ENCODE assay signal across 8 cellular contexts in the genomic region with DNA sequence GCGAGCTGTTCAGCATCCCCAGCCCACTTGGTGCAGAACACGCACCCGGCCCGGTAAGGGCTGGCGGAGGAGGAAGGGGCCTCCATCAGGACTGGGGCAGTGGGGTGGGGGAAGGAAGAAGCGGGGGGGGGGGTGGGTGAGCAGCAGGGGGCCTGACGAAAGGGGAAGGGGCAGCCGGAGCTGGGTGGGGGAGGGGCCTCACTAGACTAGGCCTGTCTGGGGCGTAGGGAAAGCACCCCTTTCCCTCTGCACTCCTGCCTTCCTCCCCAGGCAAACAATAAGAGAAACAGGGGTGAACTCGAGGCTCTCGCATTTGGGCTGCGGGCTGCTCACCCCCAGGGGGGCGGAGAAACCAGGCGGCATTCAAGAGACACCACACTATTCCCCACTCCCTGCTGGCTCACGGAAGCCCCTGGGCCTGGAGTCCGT.
A peak's percentile ranks its signal among the peaks of the same experiment; 100 is the strongest.
DNase-seq lines count a peak whose midpoint lies in the region; ATAC-seq lines count a peak whose summit lies in the region.

No MANE protein-coding gene starts in this region.

- H3K4me1 ChIP-seq in right cardiac atrium (ENCODE audit: control insufficient read depth, insufficient read depth, low read length): no peaks in the 10 kb centered on the region

- peak overlapping the region; percentile 71 for H3K27ac Mint-ChIP-seq in T-helper 2 cell treated with Interferon-gamma antibody and Interleukin-4, amounts not matched to agents 5 μg/mL and 100 μg/mL, for 36 hours
- H3K27ac Mint-ChIP-seq in activated CD8-positive, alpha-beta memory T cell treated with anti-CD3 and anti-CD28 coated beads, Interleukin-2, amount 10 ng/mL, durations not matched to agents 7 days and 5 days: peak overlapping the region; percentile 75

- H3K4me1 Mint-ChIP-seq in T-helper 2 cell treated with Interferon-gamma antibody and Interleukin-4, amounts not matched to agents 5 μg/mL and 100 μg/mL, for 36 hours (ENCODE audit: low read depth): peaks cover 9% of the 10 kb centered on the region
- peaks cover 29% of the 10 kb centered on the region for H3K4me1 Mint-ChIP-seq in activated CD8-positive, alpha-beta memory T cell treated with anti-CD3 and anti-CD28 coated beads, Interleukin-2, amount 10 ng/mL, durations not matched to agents 7 days and 5 days

- DNase-seq in T-helper 2 cell treated with Interferon-gamma antibody and Interleukin-4, amounts not matched to agents 5 μg/mL and 100 μg/mL, for 36 hours (ENCODE audit: low spot score): no peak
- DNase-seq in T-helper 2 cell (no peak), right cardiac atrium (peak in 2 of 3 donors; percentile 47 to 54), AG08395 (ENCODE audit: low spot score) (no peak), dedifferentiated amniotic fluid mesenchymal stem cell (ENCODE audit: extremely low spot score) (no peak), ecto neural progenitor cell (ENCODE audit: low spot score) (no peak)
- DNase-seq in activated CD8-positive, alpha-beta memory T cell treated with anti-CD3 and anti-CD28 coated beads, Interleukin-2, amount 10 ng/mL, durations not matched to agents 7 days and 5 days: no peak
- DNase-seq in stimulated activated CD4-positive, alpha-beta T cell treated with anti-CD3 and anti-CD28 coated beads, Interleukin-2, amount 100 ng/mL, for 24 hours: peak; percentile 40 to 41

- H3K27me3 ChIP-seq in right cardiac atrium (ENCODE audit: control insufficient read depth, insufficient read depth): no peaks in the 10 kb centered on the region

- intact Hi-C loops in right cardiac atrium (cut with DNase I): no loop called here

- H3K27me3 Mint-ChIP-seq in T-helper 2 cell treated with Interferon-gamma antibody and Interleukin-4, amounts not matched to agents 5 μg/mL and 100 μg/mL, for 36 hours (ENCODE audit: low read depth): no peaks in the 10 kb centered on the region
- no peaks in the 10 kb centered on the region for H3K27me3 Mint-ChIP-seq in activated CD8-positive, alpha-beta memory T cell treated with anti-CD3 and anti-CD28 coated beads, Interleukin-2, amount 10 ng/mL, durations not matched to agents 7 days and 5 days

- peaks cover 27% of the 10 kb centered on the region for H3K36me3 Mint-ChIP-seq in T-helper 2 cell treated with Interferon-gamma antibody and Interleukin-4, amounts not matched to agents 5 μg/mL and 100 μg/mL, for 36 hours (ENCODE audit: low read depth)
- H3K36me3 Mint-ChIP-seq in activated CD8-positive, alpha-beta memory T cell treated with anti-CD3 and anti-CD28 coated beads, Interleukin-2, amount 10 ng/mL, durations not matched to agents 7 days and 5 days: peaks cover 25% of the 10 kb centered on the region

- H3K9me3 ChIP-seq in right cardiac atrium (ENCODE audit: control insufficient read depth, low read length): no peaks in the 10 kb centered on the region

- CTCF ChIA-PET in activated CD8-positive, alpha-beta memory T cell treated with anti-CD3 and anti-CD28 coated beads, Interleukin-2, amount 10 ng/mL, durations not matched to agents 7 days and 5 days (lab: Charles Lee): interaction anchor here (1.8 kb wide), 1 partner anchor 11 kb away, joined by 5 read pairs; no protein-coding TSS in a partner anchor

- H3K4me3 Mint-ChIP-seq in T-helper 2 cell treated with Interferon-gamma antibody and Interleukin-4, amounts not matched to agents 5 μg/mL and 100 μg/mL, for 36 hours: peak overlapping the region; percentile 77
- peak overlapping the region; percentile 75 for H3K4me3 Mint-ChIP-seq in activated CD8-positive, alpha-beta memory T cell treated with anti-CD3 and anti-CD28 coated beads, Interleukin-2, amount 10 ng/mL, durations not matched to agents 7 days and 5 days

- 35% methylated on average over 16 of the region's 16 CpGs for WGBS in right cardiac atrium

- H3K4me3 ChIP-seq in right cardiac atrium (ENCODE audit: low read length): no peak overlapping the region

- no peak overlapping the region for H3K27ac ChIP-seq in right cardiac atrium (ENCODE audit: low read length)

- H3K9me3 Mint-ChIP-seq in T-helper 2 cell treated with Interferon-gamma antibody and Interleukin-4, amounts not matched to agents 5 μg/mL and 100 μg/mL, for 36 hours: no peaks in the 10 kb centered on the region
- no peaks in the 10 kb centered on the region for H3K9me3 Mint-ChIP-seq in activated CD8-positive, alpha-beta memory T cell treated with anti-CD3 and anti-CD28 coated beads, Interleukin-2, amount 10 ng/mL, durations not matched to agents 7 days and 5 days (ENCODE audit: low read depth)

- peak; percentile 6 for ATAC-seq in activated CD8-positive, alpha-beta memory T cell treated with anti-CD3 and anti-CD28 coated beads, Interleukin-2, amount 10 ng/mL, durations not matched to agents 7 days and 5 days
- ATAC-seq in right cardiac atrium: no peak

Comparison
In these comparisons a context has a peak if more than half of its experiments do, and no peak if none do; other contexts are left out.
1. DNase-seq: peak in right cardiac atrium (2 of 3) and stimulated activated CD4-positive, alpha-beta T cell treated with anti-CD3 and anti-CD28 coated beads, Interleukin-2, amount 100 ng/mL, for 24 hours (2 of 2); none in T-helper 2 cell treated with Interferon-gamma antibody and Interleukin-4, amounts not matched to agents 5 μg/mL and 100 μg/mL, for 36 hours (single experiment), T-helper 2 cell (0 of 5), activated CD8-positive, alpha-beta memory T cell treated with anti-CD3 and anti-CD28 coated beads, Interleukin-2, amount 10 ng/mL, durations not matched to agents 7 days and 5 days (single experiment), AG08395 (single experiment), dedifferentiated amniotic fluid mesenchymal stem cell (single experiment) and ecto neural progenitor cell (single experiment).